13 cellular contexts compared by ENCODE assay signal in the genomic region with DNA sequence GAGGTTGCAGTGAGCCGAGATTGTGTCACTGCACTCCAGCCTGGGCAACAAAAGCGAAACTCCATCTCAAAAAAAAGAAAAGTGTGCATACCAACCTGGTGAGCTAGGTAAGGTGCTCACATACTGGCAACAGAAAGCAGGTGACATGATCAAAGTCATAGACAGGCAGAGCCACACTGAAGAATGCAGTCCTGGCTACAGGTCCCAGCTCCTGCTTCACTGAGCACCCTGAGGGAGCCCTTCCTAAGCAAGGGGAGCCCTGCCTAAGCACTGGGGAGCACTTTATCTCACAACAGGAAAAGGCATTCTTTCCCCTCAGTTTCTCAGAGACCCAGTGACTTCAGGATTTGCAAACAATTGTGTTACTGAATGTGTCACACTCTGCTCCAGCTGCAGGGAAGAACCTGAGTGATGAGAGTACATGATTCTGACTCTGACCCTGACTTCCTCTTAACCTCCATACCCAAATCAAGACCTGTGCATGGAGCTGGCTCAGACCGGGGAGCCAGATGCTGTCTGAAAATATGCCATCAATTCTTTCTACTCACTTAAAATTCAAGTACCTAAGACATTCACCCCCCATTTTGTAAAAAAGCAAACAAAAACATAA. TPM values are rescaled to one million over a fixed set of nuclear protein-coding genes. Genes with fewer than 3 reads are reported as not detected.
DNase-seq lines count a peak whose midpoint lies in the region; ATAC-seq and TF ChIP-seq lines count a peak whose summit lies in the region.
"Had no signal": no experiment of that assay in that cellular context is flagged by ENCODE, and none has a peak within 500 bp of the region (broad histone marks: within the 10 kb centered on the region; RNA-seq: fewer than 3 reads in every experiment).

No MANE protein-coding gene starts in this region.

- no peak overlapping the region for H4K91ac ChIP-seq in H9 (ENCODE audit: insufficient read length, low read depth, low read length)

- no peaks in the 10 kb centered on the region for H3K9me3 Mint-ChIP-seq in H9
- H3K9me3 Mint-ChIP-seq in activated naive CD8-positive, alpha-beta T cell treated with anti-CD3 and anti-CD28 coated beads for 36 hours = no peaks in the 10 kb centered on the region
- H3K9me3 Mint-ChIP-seq: natural killer cell had no signal

- H3K56ac ChIP-seq in H9 (ENCODE audit: insufficient read length, low read depth, low read length) = no peak overlapping the region

- H3K23ac ChIP-seq in H9 (ENCODE audit: insufficient read length, low read depth, low read length) = no peak overlapping the region

- peak overlapping the region; percentile 4 to 86 (median 71); a peak in 6 of 7 replicates for H3K27ac Mint-ChIP-seq in H9
- peak overlapping the region; percentile 46 for H3K27ac Mint-ChIP-seq in activated naive CD8-positive, alpha-beta T cell treated with anti-CD3 and anti-CD28 coated beads for 36 hours

- no peaks in the 10 kb centered on the region for H3K23me2 ChIP-seq in H9 (ENCODE audit: insufficient read length, low read depth, low read length, poor library complexity, severe bottlenecking)

- intact Hi-C loops in lower lobe of right lung (cut with DNase I) (no loop called here), testis (cut with DNase I; ENCODE audit: low total_unique reads) (no loop called here)

- H3K4me1 ChIP-seq in BLaER1 = peaks cover 98% of the 10 kb centered on the region
- H3K4me1 ChIP-seq in H9 (ENCODE audit: insufficient read depth, low read length) = peaks cover 2% of the 10 kb centered on the region; the same call in 1 of the 2 replicates
- H3K4me1 ChIP-seq in lower lobe of right lung = peaks cover 92% of the 10 kb centered on the region
- H3K4me1 ChIP-seq in testis = peaks cover 27% of the 10 kb centered on the region

- no peak for TF ChIP-seq CTCF in H9 (conservative IDR thresholded peaks at IDR 0.05)
- TF ChIP-seq CTCF in lower lobe of right lung (IDR thresholded peaks at IDR 0.05) = no peak
- TF ChIP-seq CTCF in testis (IDR thresholded peaks at IDR 0.05) = no peak

- no peak for TF ChIP-seq POLR2A in testis (IDR thresholded peaks at IDR 0.05)

- no peaks in the 10 kb centered on the region; the same call in 1 of the 2 replicates for H3K27me3 Mint-ChIP-seq in H9 (ENCODE audit: low read depth)
- no peaks in the 10 kb centered on the region for H3K27me3 Mint-ChIP-seq in activated naive CD8-positive, alpha-beta T cell treated with anti-CD3 and anti-CD28 coated beads for 36 hours

- peaks cover 8% of the 10 kb centered on the region; the same call in 1 of the 2 replicates for H3K36me3 ChIP-seq in BLaER1
- no peaks in the 10 kb centered on the region for H3K36me3 ChIP-seq in lower lobe of right lung
- no peaks in the 10 kb centered on the region for H3K36me3 ChIP-seq in testis (ENCODE audit: low read depth, missing control alignments)
- H3K36me3 ChIP-seq: thoracic aorta had no signal

- no peak overlapping the region for H3K4me3 Mint-ChIP-seq in H9
- H3K4me3 Mint-ChIP-seq in activated naive CD8-positive, alpha-beta T cell treated with anti-CD3 and anti-CD28 coated beads for 36 hours = no peak overlapping the region
- H3K4me3 Mint-ChIP-seq: natural killer cell had no signal

- no peak overlapping the region for H2BK120ac ChIP-seq in H9 (ENCODE audit: low read depth, low read length, poor library complexity, severe bottlenecking)

- H3K27ac ChIP-seq in BLaER1 = no peak overlapping the region
- no peak overlapping the region for H3K27ac ChIP-seq in H9 (ENCODE audit: insufficient read length, low read depth, low read length)
- H3K27ac ChIP-seq in lower lobe of right lung = no peak overlapping the region
- no peak overlapping the region for H3K27ac ChIP-seq in testis
- H3K27ac ChIP-seq: thoracic aorta had no signal

- H3K4me2 ChIP-seq in BLaER1 (peak overlapping the region; percentile 8; the same call in 1 of the 2 replicates), H9 (ENCODE audit: insufficient read depth, insufficient read length, low read length) (no peak overlapping the region)

- H4K20me1 ChIP-seq in BLaER1 (peaks cover 100% of the 10 kb centered on the region), H9 (ENCODE audit: control insufficient read depth, insufficient read depth, insufficient read length) (peaks cover 6% of the 10 kb centered on the region)

- H2BK15ac ChIP-seq in H9 (ENCODE audit: low read depth, low read length) = no peak overlapping the region

- H3K36me3 Mint-ChIP-seq in H9 (ENCODE audit: insufficient read depth in 1 of 3, low read depth in 3 of 3) = peaks cover 0 to 2% (median 1%) of the 10 kb centered on the region in 3 experiments; a peak in 2 of 7 replicates
- peaks cover 4% of the 10 kb centered on the region for H3K36me3 Mint-ChIP-seq in activated naive CD8-positive, alpha-beta T cell treated with anti-CD3 and anti-CD28 coated beads for 36 hours
- H3K36me3 Mint-ChIP-seq: natural killer cell had no signal

- H2BK20ac ChIP-seq in H9 (ENCODE audit: low read depth, low read length, poor library complexity, severe bottlenecking) = no peak overlapping the region

- H3K14ac ChIP-seq in H9 (ENCODE audit: insufficient read depth, low read length) = no peak overlapping the region; the same call in 1 of the 2 replicates

- H4K5ac ChIP-seq in H9 (ENCODE audit: insufficient read length, low read depth, low read length) = no peak overlapping the region

- WGBS in H9 (ENCODE audit: extremely low coverage, insufficient read length, low lambda C conversion rate) = no CpG with 5 or more reads among the region's 3 CpGs
- 73 to 80% methylated on average over 3 of the region's 3 CpGs for WGBS in testis, 2 donors

- no peak overlapping the region for H2BK5ac ChIP-seq in H9 (ENCODE audit: insufficient read length, low read length)

- no peak for DNase-seq in H9
- no peak for DNase-seq in activated naive CD8-positive, alpha-beta T cell treated with anti-CD3 and anti-CD28 coated beads for 36 hours
- no peak for DNase-seq in lower lobe of right lung
- DNase-seq in testis = no peak
- no peak for DNase-seq in NCI-H2171 treated with DMSO at 0.1 percent for 48 hours (lab: John Stamatoyannopoulos, UW)
- DNase-seq: GOT3; natural killer cell; NCI-H2081; stimulated activated CD4-positive, alpha-beta T cell treated with anti-CD3 and anti-CD28 coated beads, Interleukin-2, amount 100 ng/mL, for 48 hours had no signal

- H3K79me2 ChIP-seq in H9 (ENCODE audit: insufficient read depth, low read length) = peaks cover 77% of the 10 kb centered on the region

- H3K4me1 Mint-ChIP-seq in H9 = peaks cover 45 to 56% of the 10 kb centered on the region in 2 experiments
- H3K4me1 Mint-ChIP-seq in activated naive CD8-positive, alpha-beta T cell treated with anti-CD3 and anti-CD28 coated beads for 36 hours = peaks cover 81% of the 10 kb centered on the region

- no peaks in the 10 kb centered on the region for H3K27me3 ChIP-seq in BLaER1
- no peaks in the 10 kb centered on the region for H3K27me3 ChIP-seq in H9 (ENCODE audit: insufficient read depth, low read length)
- no peaks in the 10 kb centered on the region for H3K27me3 ChIP-seq in lower lobe of right lung (ENCODE audit: low read depth)
- H3K27me3 ChIP-seq in testis = no peaks in the 10 kb centered on the region

- H3K9me3 ChIP-seq in BLaER1 = no peaks in the 10 kb centered on the region
- H3K9me3 ChIP-seq in H9 (ENCODE audit: control insufficient read depth, low read depth, low read length) = no peaks in the 10 kb centered on the region
- H3K9me3 ChIP-seq in lower lobe of right lung = no peaks in the 10 kb centered on the region
- H3K9me3 ChIP-seq in testis = no peaks in the 10 kb centered on the region
- H3K9me3 ChIP-seq: thoracic aorta had no signal

- H3K9ac ChIP-seq in BLaER1 (no peak overlapping the region), H9 (ENCODE audit: extremely low read depth, insufficient read length, low read length) (no peak overlapping the region)

- H4K8ac ChIP-seq in H9 (replicated peaks; ENCODE audit: insufficient read length, low read depth, low read length) = no peak overlapping the region

- no peak overlapping the region for H2BK12ac ChIP-seq in H9 (ENCODE audit: insufficient read length, low read depth, low read length)

- no peak overlapping the region for H3K18ac ChIP-seq in H9 (ENCODE audit: insufficient read length, low read depth, low read length)

- H3K4ac ChIP-seq in H9 (ENCODE audit: low read depth, low read length) = no peak overlapping the region

- H2AFZ ChIP-seq in H9 (ENCODE audit: low read length) = no peak overlapping the region

- no peak overlapping the region for H3T11ph ChIP-seq in H9 (ENCODE audit: low read length)

- H3K4me3 ChIP-seq in BLaER1 (no peak overlapping the region), lower lobe of right lung (no peak overlapping the region), testis (no peak overlapping the region)
- H3K4me3 ChIP-seq: thoracic aorta had no signal

- ATAC-seq in lower lobe of right lung (peak; percentile 32 to 60), GM18517 (IDR thresholded peaks at IDR 0.05; ENCODE audit: unreplicated experiment) (no peak), HG02763 (IDR thresholded peaks at IDR 0.05; ENCODE audit: unreplicated experiment) (no peak)
- ATAC-seq: natural killer cell had no signal

- H3K79me1 ChIP-seq in H9 (ENCODE audit: insufficient read depth, low read depth, low read length, poor library complexity, severe bottlenecking) = peaks cover 10% of the 10 kb centered on the region

- no peak overlapping the region for H2AK5ac ChIP-seq in H9 (ENCODE audit: insufficient read length, low read length)

RNA-seq across cellular contexts. Expression of a gene that starts 40.5 kb away (rescaled TPM):
- total RNA-seq in H9 (2021) = 178 and 181 TPM in 2 replicates
- total RNA-seq in activated naive CD8-positive, alpha-beta T cell treated with anti-CD3 and anti-CD28 coated beads for 36 hours = 100 to 1,000 TPM; 129 to 142 TPM
- 127 TPM for total RNA-seq in lower lobe of right lung
- 100 to 1,000 TPM; 150 to 187 TPM for total RNA-seq in testis
- 49.7 TPM for polyA plus RNA-seq in testis (ENCODE audit: insufficient read depth, low read depth, low replicate concordance)

RNA-seq across cellular contexts. Expression of a gene that starts 58.4 kb away (rescaled TPM):
- total RNA-seq in H9 (2021) = 110 and 119 TPM in 2 replicates
- total RNA-seq in activated naive CD8-positive, alpha-beta T cell treated with anti-CD3 and anti-CD28 coated beads for 36 hours = 10 to 100 TPM; 63.1 to 76.7 TPM
- 98.8 TPM for total RNA-seq in lower lobe of right lung
- 100 to 1,000 TPM; 275 to 307 TPM for total RNA-seq in testis
- 97.9 TPM for polyA plus RNA-seq in testis (ENCODE audit: insufficient read depth, low read depth, low replicate concordance)

Comparison
In these comparisons a context has a peak if more than half of its experiments do, and no peak if none do; other contexts are left out.
1. ATAC-seq: peak in lower lobe of right lung (2 of 2); none in GM18517 (single experiment) and HG02763 (single experiment).